Comparison of ENCODE assay signal across 20 cellular contexts in the genomic region with DNA sequence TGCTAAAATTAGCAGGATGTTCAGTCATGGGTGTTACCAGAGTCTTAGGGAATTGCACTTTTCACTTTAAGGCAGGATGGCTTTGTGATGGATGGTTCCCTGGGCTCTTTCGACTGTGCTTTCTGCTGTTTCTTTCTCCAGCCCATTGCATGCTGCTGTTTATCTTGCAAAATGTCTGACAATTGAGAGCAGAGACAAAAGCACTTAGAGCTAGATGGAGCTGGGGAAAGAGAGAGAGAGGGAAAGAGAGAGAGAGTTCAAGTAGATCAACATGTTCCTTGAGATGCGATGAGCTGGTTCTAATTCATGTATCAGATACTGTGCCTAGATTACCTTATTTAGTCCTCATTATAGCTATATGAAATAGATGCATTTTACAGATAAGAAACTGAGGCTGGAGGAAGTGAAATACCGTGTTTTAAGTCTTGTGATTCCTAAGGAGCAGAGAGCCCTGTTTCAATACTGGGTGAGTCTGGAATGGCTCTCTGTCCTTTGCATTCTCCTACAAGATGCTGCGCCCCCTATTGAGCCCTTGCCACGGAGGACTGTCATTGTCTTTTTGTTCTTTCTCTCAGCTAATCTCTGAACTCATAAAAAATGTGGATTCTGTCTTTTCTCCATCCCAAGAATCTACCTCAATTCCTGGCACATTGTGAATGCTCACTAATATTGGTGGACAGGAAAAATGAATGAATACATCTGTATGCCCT.
DNase-seq lines count a peak whose midpoint lies in the region; ATAC-seq, FAIRE-seq and TF ChIP-seq lines count a peak whose summit lies in the region.
"Had no signal": no experiment of that assay in that cellular context is flagged by ENCODE, and none has a peak within 500 bp of the region (broad histone marks: within the 10 kb centered on the region; RNA-seq: fewer than 3 reads in every experiment).

No MANE protein-coding gene starts in this region.

- WGBS in pancreas, 2 donors = 34 to 37% methylated on average over 5 of the region's 5 CpGs

- H3K36me3 ChIP-seq in neural progenitor cell = no peaks in the 10 kb centered on the region
- no peaks in the 10 kb centered on the region for H3K36me3 ChIP-seq in pancreas
- H3K36me3 ChIP-seq: BLaER1 treated with 17β-estradiol and CSF1 and Interleukin-3, amounts not matched to agents 10 nM and 100 nM; Peyer's patch; tibial nerve had no signal

- H3K79me2 ChIP-seq in neural progenitor cell (ENCODE audit: low read depth) = no peaks in the 10 kb centered on the region

- peak overlapping the region; percentile 5 for H3K27ac Mint-ChIP-seq in neural progenitor cell
- H3K27ac Mint-ChIP-seq: activated CD4-positive, alpha-beta T cell treated with anti-CD3 and anti-CD28 coated beads for 36 hours; activated naive CD8-positive, alpha-beta T cell had no signal

- H3K36me3 Mint-ChIP-seq in neural progenitor cell = no peaks in the 10 kb centered on the region
- H3K36me3 Mint-ChIP-seq: activated naive CD8-positive, alpha-beta T cell had no signal

- no peaks in the 10 kb centered on the region for H3K27me3 Mint-ChIP-seq in neural progenitor cell (ENCODE audit: insufficient read depth, low read depth)
- H3K27me3 Mint-ChIP-seq: activated CD4-positive, alpha-beta T cell treated with anti-CD3 and anti-CD28 coated beads for 36 hours; activated naive CD8-positive, alpha-beta T cell had no signal

- no peaks in the 10 kb centered on the region for H4K20me1 ChIP-seq in neural progenitor cell (ENCODE audit: low read depth)
- H4K20me1 ChIP-seq: BLaER1 treated with 17β-estradiol and CSF1 and Interleukin-3, amounts not matched to agents 10 nM and 100 nM had no signal

- H3K9ac ChIP-seq in neural progenitor cell = no peak overlapping the region
- H3K9ac ChIP-seq: BLaER1 treated with 17β-estradiol and CSF1 and Interleukin-3, amounts not matched to agents 10 nM and 100 nM had no signal

- H3K4me1 ChIP-seq in neural progenitor cell (peaks cover 16% of the 10 kb centered on the region), pancreas (no peaks in the 10 kb centered on the region)
- H3K4me1 ChIP-seq: BLaER1 treated with 17β-estradiol and CSF1 and Interleukin-3, amounts not matched to agents 10 nM and 100 nM; Peyer's patch; psoas muscle had no signal

- intact Hi-C loops in pancreas (cut with DNase I) = no loop called here

- peaks cover 9% of the 10 kb centered on the region for H3F3A ChIP-seq in neural progenitor cell (ENCODE audit: low read depth)

- H3K4me3 Mint-ChIP-seq in neural progenitor cell = no peak overlapping the region
- H3K4me3 Mint-ChIP-seq: activated CD4-positive, alpha-beta T cell treated with anti-CD3 and anti-CD28 coated beads for 36 hours; activated naive CD8-positive, alpha-beta T cell had no signal

- H3K9me3 ChIP-seq in neural progenitor cell (ENCODE audit: low read depth) (no peaks in the 10 kb centered on the region), pancreas (no peaks in the 10 kb centered on the region)
- H3K9me3 ChIP-seq: mucosa of descending colon, Peyer's patch, psoas muscle, tibial nerve had no signal

- no peak overlapping the region for H3K4me3 ChIP-seq in GM12865 (ENCODE audit: low read depth, low read length)
- no peak overlapping the region for H3K4me3 ChIP-seq in LNCaP clone FGC (ENCODE audit: low read depth, low read length)
- no peak overlapping the region for H3K4me3 ChIP-seq in neural progenitor cell
- H3K4me3 ChIP-seq in pancreas = no peak overlapping the region
- H3K4me3 ChIP-seq: BLaER1 treated with 17β-estradiol and CSF1 and Interleukin-3, amounts not matched to agents 10 nM and 100 nM; mucosa of descending colon; Peyer's patch; psoas muscle; tibial nerve had no signal

- H3K9me3 Mint-ChIP-seq in neural progenitor cell = peaks cover 2% of the 10 kb centered on the region

- H3K27me3 ChIP-seq in neural progenitor cell (no peaks in the 10 kb centered on the region), pancreas (no peaks in the 10 kb centered on the region)
- H3K27me3 ChIP-seq: BLaER1 treated with 17β-estradiol and CSF1 and Interleukin-3, amounts not matched to agents 10 nM and 100 nM; Peyer's patch; tibial nerve had no signal

- peak overlapping the region; percentile 99 for H2AFZ ChIP-seq in neural progenitor cell (replicated peaks)

- FAIRE-seq in pancreas (lab: Jason Lieb, UNC) = no peak
- FAIRE-seq: GM19239 had no signal

- TF ChIP-seq CTCF in GM12865 (IDR thresholded peaks at IDR 0.05; ENCODE audit: insufficient read depth, low read depth, low read length, missing control alignments) = peak; percentile 3
- TF ChIP-seq CTCF in LNCaP clone FGC (IDR thresholded peaks at IDR 0.05; ENCODE audit: control insufficient read depth, extremely low read depth, insufficient read depth) = 0 out of 2 replicates have a peak, but pooled peaks have one; percentile 11
- TF ChIP-seq CTCF in neural progenitor cell (IDR thresholded peaks at IDR 0.05) = peak; percentile 61
- no peak for TF ChIP-seq CTCF in pancreas (IDR thresholded peaks at IDR 0.05)

- H3K4me1 Mint-ChIP-seq in neural progenitor cell = peaks cover 11% of the 10 kb centered on the region
- H3K4me1 Mint-ChIP-seq: activated CD4-positive, alpha-beta T cell treated with anti-CD3 and anti-CD28 coated beads for 36 hours had no signal

- H3K4me2 ChIP-seq in neural progenitor cell = peak overlapping the region; percentile 51
- H3K4me2 ChIP-seq: BLaER1 treated with 17β-estradiol and CSF1 and Interleukin-3, amounts not matched to agents 10 nM and 100 nM had no signal

- no peak for ATAC-seq in GM18520 (IDR thresholded peaks at IDR 0.05; ENCODE audit: unreplicated experiment)
- no peak for ATAC-seq in pancreas
- no peak for ATAC-seq in HG02678 (IDR thresholded peaks at IDR 0.05; ENCODE audit: unreplicated experiment)
- ATAC-seq: activated CD4-positive, alpha-beta T cell treated with anti-CD3 and anti-CD28 coated beads for 36 hours; mucosa of descending colon; psoas muscle had no signal

- no peak overlapping the region for H3K27ac ChIP-seq in neural progenitor cell
- no peak overlapping the region for H3K27ac ChIP-seq in pancreas
- H3K27ac ChIP-seq: BLaER1 treated with 17β-estradiol and CSF1 and Interleukin-3, amounts not matched to agents 10 nM and 100 nM; HL-60; Peyer's patch; psoas muscle; tibial nerve had no signal

- DNase-seq in GM12865 (ENCODE audit: low read depth) (no peak), LNCaP clone FGC (ENCODE audit: low read depth) (no peak), SK-N-DZ (ENCODE audit: low spot score) (peak; percentile 74), neural progenitor cell (ENCODE audit: low spot score) (peak; percentile 68), pancreas (no peak), mucosa of gallbladder (ENCODE audit: low spot score) (no peak)
- DNase-seq: activated CD4-positive, alpha-beta T cell treated with anti-CD3 and anti-CD28 coated beads for 36 hours; activated T-cell treated with anti-CD3 and anti-CD28 coated beads for 4 hours; kidney glomerular epithelial cell; mucosa of descending colon; Peyer's patch; psoas muscle; stimulated activated CD8-positive, alpha-beta memory T cell treated with anti-CD3 and anti-CD28 coated beads, Interleukin-4, amount 100 ng/mL, for 48 hours had no signal

Comparison
In these comparisons a context has a peak if more than half of its experiments do, and no peak if none do; other contexts are left out.
1. DNase-seq: peak in SK-N-DZ (single experiment) and neural progenitor cell (single experiment); none in GM12865 (single experiment), LNCaP clone FGC (single experiment), pancreas (0 of 6) and mucosa of gallbladder (single experiment).
2. CTCF ChIP-seq: peak in GM12865 (single experiment), LNCaP clone FGC (single experiment) and neural progenitor cell (single experiment); none in pancreas (0 of 4).